In the genomic region with DNA sequence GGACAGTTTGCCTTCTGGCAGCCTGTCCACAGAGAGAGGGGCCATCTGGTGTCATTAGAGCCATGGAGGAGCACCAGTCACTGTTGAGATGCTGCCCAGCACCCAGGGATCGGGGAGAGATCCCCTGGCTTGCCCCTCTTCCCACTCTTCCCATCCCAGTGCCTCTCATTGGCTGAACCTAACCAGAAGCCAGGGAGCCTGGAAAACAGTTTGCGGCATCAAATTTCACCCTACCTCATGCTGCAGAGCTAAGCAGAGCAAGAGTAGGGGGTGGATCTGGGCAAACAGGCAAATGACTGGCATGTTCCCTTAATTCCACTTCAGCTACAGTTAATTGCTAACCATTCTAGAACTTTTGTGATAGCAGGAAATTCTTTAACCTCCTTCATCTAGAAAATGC, we compare ENCODE assay signal across 15 cellular contexts. TPM values are rescaled to one million over a fixed set of nuclear protein-coding genes. Genes with fewer than 3 reads are reported as not detected.
A peak's percentile ranks its signal among the peaks of the same experiment; 100 is the strongest.
DNase-seq lines count a peak whose midpoint lies in the region; ATAC-seq, FAIRE-seq and TF ChIP-seq lines count a peak whose summit lies in the region.
"Had no signal": no experiment of that assay in that cellular context is flagged by ENCODE, and none has a peak within 500 bp of the region (broad histone marks: within the 10 kb centered on the region; RNA-seq: fewer than 3 reads in every experiment).

No MANE protein-coding gene starts in this region.

- H3K27ac Mint-ChIP-seq in activated naive CD4-positive, alpha-beta T cell treated with anti-CD3 and anti-CD28 coated beads, Interleukin-2, amount 10 ng/mL, durations not matched to agents 7 days and 5 days, result peak overlapping the region; percentile 31
- no peak overlapping the region for H3K27ac Mint-ChIP-seq in activated naive CD4-positive, alpha-beta T cell treated with anti-CD3 and anti-CD28 coated beads for 36 hours
- peak overlapping the region; percentile 17 for H3K27ac Mint-ChIP-seq in stimulated activated naive B cell treated with anti-CD40 and anti-IgM and Interleukin-4, amounts not matched to agents 10 μg/mL and 1 μg/mL and 100 μg/mL, for 72 hours
- no peak overlapping the region for H3K27ac Mint-ChIP-seq in HFFc6
- H3K27ac Mint-ChIP-seq: activated T-cell treated with anti-CD3 and anti-CD28 coated beads, Interleukin-2, amount 50 U/mL, for 72 hours; progenitor cell of endocrine pancreas had no signal

- H2BK5ac ChIP-seq in H1 (ENCODE audit: low read depth, low read length), result no peak overlapping the region; the same call in 1 of the 2 replicates

- H3K23me2 ChIP-seq in H1 (ENCODE audit: low read depth, low read length), result no peaks in the 10 kb centered on the region

- no peak for DNase-seq in activated naive CD4-positive, alpha-beta T cell treated with anti-CD3 and anti-CD28 coated beads, Interleukin-2, amount 10 ng/mL, durations not matched to agents 7 days and 5 days
- DNase-seq in activated naive CD4-positive, alpha-beta T cell treated with anti-CD3 and anti-CD28 coated beads for 36 hours, result no peak
- DNase-seq in NCI-H446 treated with DMSO at 0.1 percent for 48 hours (lab: John Stamatoyannopoulos, UW) (peak; percentile 23), H1 (ENCODE audit: low read depth in 1 of 2, low spot score in 2 of 2) (no peak), HFFc6 (no peak)
- DNase-seq in stimulated activated naive B cell treated with anti-CD40 and anti-IgM and Interleukin-4, amounts not matched to agents 10 μg/mL and 1 μg/mL and 100 μg/mL, for 72 hours, result no peak
- no peak for DNase-seq in activated naive CD4-positive, alpha-beta T cell treated with Interleukin-2 at 50 U/mL for 16 hours
- DNase-seq: activated CD4-positive, CD25-positive, alpha-beta regulatory T cell treated with anti-CD3 and anti-CD28 coated beads, Interleukin-2, amount 50 U/mL, for 72 hours; activated T-cell treated with anti-CD3 and anti-CD28 coated beads, Interleukin-2, amount 50 U/mL, for 72 hours; heart left ventricle; Karpas-422; mammary epithelial cell had no signal

- H3K56ac ChIP-seq in H1 (replicated peaks; ENCODE audit: insufficient read length, low read depth, low read length), result no peak overlapping the region

- peaks cover 0 to 28% of the 10 kb centered on the region in 2 experiments; a peak in 2 of 4 replicates for H3K79me2 ChIP-seq in H1 (ENCODE audit: control insufficient read depth in 1 of 2, insufficient read depth in 2 of 2, low read length in 2 of 2)

- H3K14ac ChIP-seq in H1 (ENCODE audit: insufficient read length), result no peak overlapping the region

- no peak overlapping the region for H2BK15ac ChIP-seq in H1 (ENCODE audit: low read length)

- peak overlapping the region; percentile 45; the same call in 1 of the 2 replicates for H2BK12ac ChIP-seq in H1 (ENCODE audit: low read depth, low read length)

- peaks cover 53% of the 10 kb centered on the region for H3K4me1 Mint-ChIP-seq in activated naive CD4-positive, alpha-beta T cell treated with anti-CD3 and anti-CD28 coated beads, Interleukin-2, amount 10 ng/mL, durations not matched to agents 7 days and 5 days
- peaks cover 67% of the 10 kb centered on the region for H3K4me1 Mint-ChIP-seq in activated naive CD4-positive, alpha-beta T cell treated with anti-CD3 and anti-CD28 coated beads for 36 hours (ENCODE audit: low read depth)
- H3K4me1 Mint-ChIP-seq in stimulated activated naive B cell treated with anti-CD40 and anti-IgM and Interleukin-4, amounts not matched to agents 10 μg/mL and 1 μg/mL and 100 μg/mL, for 72 hours, result peaks cover 61 to 84% of the 10 kb centered on the region in 2 donors
- H3K4me1 Mint-ChIP-seq in HFFc6 (ENCODE audit: low read depth), result peaks cover 13% of the 10 kb centered on the region

- H3K36me3 Mint-ChIP-seq in activated naive CD4-positive, alpha-beta T cell treated with anti-CD3 and anti-CD28 coated beads, Interleukin-2, amount 10 ng/mL, durations not matched to agents 7 days and 5 days, result peaks cover 49% of the 10 kb centered on the region
- peaks cover 3% of the 10 kb centered on the region for H3K36me3 Mint-ChIP-seq in activated naive CD4-positive, alpha-beta T cell treated with anti-CD3 and anti-CD28 coated beads for 36 hours (ENCODE audit: low read depth)
- peaks cover 15 to 46% of the 10 kb centered on the region in 2 donors for H3K36me3 Mint-ChIP-seq in stimulated activated naive B cell treated with anti-CD40 and anti-IgM and Interleukin-4, amounts not matched to agents 10 μg/mL and 1 μg/mL and 100 μg/mL, for 72 hours
- H3K36me3 Mint-ChIP-seq in HFFc6 (ENCODE audit: low read depth), result no peaks in the 10 kb centered on the region

- no peak overlapping the region for H2AFZ ChIP-seq in H1 (ENCODE audit: low read length)

- TF ChIP-seq POLR2A in H1 (IDR thresholded peaks at IDR 0.05; ENCODE audit: control extremely low read depth in 1 of 2, low read depth in 2 of 2, low read length in 2 of 2), result no peak

- no peaks in the 10 kb centered on the region for H3K27me3 Mint-ChIP-seq in activated naive CD4-positive, alpha-beta T cell treated with anti-CD3 and anti-CD28 coated beads, Interleukin-2, amount 10 ng/mL, durations not matched to agents 7 days and 5 days
- H3K27me3 Mint-ChIP-seq in activated naive CD4-positive, alpha-beta T cell treated with anti-CD3 and anti-CD28 coated beads for 36 hours (ENCODE audit: low read depth), result no peaks in the 10 kb centered on the region
- H3K27me3 Mint-ChIP-seq in stimulated activated naive B cell treated with anti-CD40 and anti-IgM and Interleukin-4, amounts not matched to agents 10 μg/mL and 1 μg/mL and 100 μg/mL, for 72 hours, result no peaks in the 10 kb centered on the region
- no peaks in the 10 kb centered on the region for H3K27me3 Mint-ChIP-seq in HFFc6 (ENCODE audit: insufficient read depth)
- H3K27me3 Mint-ChIP-seq: progenitor cell of endocrine pancreas had no signal

- peaks cover 9% of the 10 kb centered on the region for H3K9me3 Mint-ChIP-seq in activated naive CD4-positive, alpha-beta T cell treated with anti-CD3 and anti-CD28 coated beads, Interleukin-2, amount 10 ng/mL, durations not matched to agents 7 days and 5 days
- H3K9me3 Mint-ChIP-seq in activated naive CD4-positive, alpha-beta T cell treated with anti-CD3 and anti-CD28 coated beads for 36 hours, result no peaks in the 10 kb centered on the region
- H3K9me3 Mint-ChIP-seq in stimulated activated naive B cell treated with anti-CD40 and anti-IgM and Interleukin-4, amounts not matched to agents 10 μg/mL and 1 μg/mL and 100 μg/mL, for 72 hours, result peaks cover 0 to 1% of the 10 kb centered on the region in 2 donors
- H3K9me3 Mint-ChIP-seq in HFFc6, result no peaks in the 10 kb centered on the region
- H3K9me3 Mint-ChIP-seq: activated T-cell treated with anti-CD3 and anti-CD28 coated beads, Interleukin-2, amount 50 U/mL, for 72 hours had no signal

- no peaks in the 10 kb centered on the region for H3K27me3 ChIP-seq in H1 (replicated peaks in 1 of 4; ENCODE audit: control insufficient read depth in 3 of 4, extremely low read depth in 1 of 4, insufficient read depth in 3 of 4, low read length in 3 of 4)
- H3K27me3 ChIP-seq: breast epithelium, heart left ventricle had no signal

- no peak overlapping the region for H3K9ac ChIP-seq in H1 (replicated peaks in 1 of 4; ENCODE audit: extremely low read depth in 1 of 4, low read depth in 3 of 4, low read length in 3 of 4)

- intact Hi-C loops in activated naive CD4-positive, alpha-beta T cell treated with anti-CD3 and anti-CD28 coated beads for 36 hours (cut with micrococcal nuclease), result no loop called here

- peaks cover 4 to 6% (median 5%) of the 10 kb centered on the region in 4 experiments; a peak in 6 of 7 replicates for H3K4me1 ChIP-seq in H1 (replicated peaks in 1 of 4; ENCODE audit: control insufficient read depth in 3 of 4, insufficient read depth in 4 of 4, low read length in 3 of 4)
- H3K4me1 ChIP-seq: breast epithelium had no signal

- peak; percentile 62 for FAIRE-seq in H1 (lab: Jason Lieb, UNC)

- no peak for TF ChIP-seq EP300 in H1 (IDR thresholded peaks at IDR 0.05; ENCODE audit: borderline replicate concordance in 1 of 2, low read depth in 2 of 2, low read length in 2 of 2)

- no peak for TF ChIP-seq RAD21 in H1 (IDR thresholded peaks at IDR 0.05 in 1 of 2, conservative IDR thresholded peaks at IDR 0.05 in 1 of 2; ENCODE audit: low read depth in 2 of 2, low read length in 2 of 2)

- peak overlapping the region; percentile 5 to 54; a peak in 1 of 4 replicates for H3K4me2 ChIP-seq in H1 (ENCODE audit: insufficient read depth in 1 of 2, low read depth in 2 of 2, low read length in 2 of 2)

- H4K5ac ChIP-seq in H1 (ENCODE audit: insufficient read length, low read depth, low read length), result peak overlapping the region; percentile 56

- H3K4ac ChIP-seq in H1 (replicated peaks; ENCODE audit: insufficient read length, low read depth, low read length), result no peak overlapping the region

- H3K18ac ChIP-seq in H1 (ENCODE audit: extremely low read depth, low read length), result no peak overlapping the region

- no peak overlapping the region for H2BK20ac ChIP-seq in H1 (ENCODE audit: low read length)

- POLR2A ChIA-PET in H1 (lab: Charles Lee; ENCODE audit: partially characterized antibody), result interaction anchor here (0.8 to 1.4 kb wide), 4 partner anchors 10 to 52 kb away, joined by 3 to 4 read pairs (median 3); no protein-coding TSS in a partner anchor

- CTCF ChIA-PET in activated naive CD4-positive, alpha-beta T cell treated with anti-CD3 and anti-CD28 coated beads, Interleukin-2, amount 10 ng/mL, durations not matched to agents 7 days and 5 days (lab: Charles Lee), result interaction anchor here (2.2 kb wide), 2 partner anchors 10 to 17 kb away, joined by 5 to 8 read pairs; no protein-coding TSS in a partner anchor
- CTCF ChIA-PET in activated naive CD4-positive, alpha-beta T cell treated with anti-CD3 and anti-CD28 coated beads for 36 hours (lab: Charles Lee), result no interaction called here
- CTCF ChIA-PET in H1 (lab: Charles Lee; ENCODE audit: partially characterized antibody), result interaction anchor here (0.8 to 3.7 kb wide), 8 partner anchors 9 to 125 kb away, joined by 3 to 15 read pairs (median 4); no protein-coding TSS in a partner anchor

- H3K23ac ChIP-seq in H1 (ENCODE audit: insufficient read length), result no peak overlapping the region

- no peak overlapping the region for H3K27ac ChIP-seq in H1 (ENCODE audit: low read depth, low read length)
- H3K27ac ChIP-seq: breast epithelium, heart left ventricle had no signal

- H4K8ac ChIP-seq in H1 (ENCODE audit: extremely low read depth, insufficient read depth, low read length), result no peak overlapping the region

- no peaks in the 10 kb centered on the region; a peak in 1 of 8 replicates for H3K36me3 ChIP-seq in H1 (ENCODE audit: control insufficient read depth in 2 of 4, insufficient read depth in 4 of 4, low read length in 3 of 4)
- H3K36me3 ChIP-seq: breast epithelium, heart left ventricle had no signal

- H3K79me1 ChIP-seq in H1 (ENCODE audit: low read depth, low read length), result peaks cover 4% of the 10 kb centered on the region

- H3K4me3 ChIP-seq in H1 (ENCODE audit: extremely low read depth in 1 of 4, insufficient read depth in 2 of 4, low read depth in 3 of 4, low read length in 4 of 4), result no peak overlapping the region
- H3K4me3 ChIP-seq: breast epithelium, heart left ventricle had no signal

- peak overlapping the region; percentile 5 for H4K91ac ChIP-seq in H1 (replicated peaks; ENCODE audit: insufficient read length, low read length)

- peak overlapping the region; percentile 26; the same call in 1 of the 2 replicates for H2AK5ac ChIP-seq in H1 (ENCODE audit: low read depth, low read length)

- WGBS in H1 (ENCODE audit: extremely low coverage in 1 of 2, insufficient coverage in 1 of 2, insufficient read length in 1 of 2, insufficient replicate concordance in 2 of 2, low coverage in 1 of 2, low lambda C conversion rate in 2 of 2, missing lambda C conversion rate in 1 of 2), 2 experiments, result 54% methylated on average over 2 of the region's 2 CpGs; no CpG with 5 or more reads in 1 of the 2 experiments

- no peak overlapping the region for H2BK120ac ChIP-seq in H1 (replicated peaks; ENCODE audit: low read depth, low read length)

- no peak for ATAC-seq in stimulated activated naive B cell treated with anti-CD40 and anti-IgM and Interleukin-4, amounts not matched to agents 10 μg/mL and 1 μg/mL and 100 μg/mL, for 72 hours (replicated peaks)
- no peak for ATAC-seq in HG03354 (IDR thresholded peaks at IDR 0.05; ENCODE audit: poor library complexity, severe bottlenecking, unreplicated experiment)
- ATAC-seq: activated T-cell treated with anti-CD3 and anti-CD28 coated beads, Interleukin-2, amount 50 U/mL, for 72 hours; heart left ventricle had no signal

- no peak overlapping the region for H3K4me3 Mint-ChIP-seq in activated naive CD4-positive, alpha-beta T cell treated with anti-CD3 and anti-CD28 coated beads, Interleukin-2, amount 10 ng/mL, durations not matched to agents 7 days and 5 days
- no peak overlapping the region for H3K4me3 Mint-ChIP-seq in activated naive CD4-positive, alpha-beta T cell treated with anti-CD3 and anti-CD28 coated beads for 36 hours
- H3K4me3 Mint-ChIP-seq in stimulated activated naive B cell treated with anti-CD40 and anti-IgM and Interleukin-4, amounts not matched to agents 10 μg/mL and 1 μg/mL and 100 μg/mL, for 72 hours, result no peak overlapping the region
- H3K4me3 Mint-ChIP-seq in HFFc6, result no peak overlapping the region
- H3K4me3 Mint-ChIP-seq: activated T-cell treated with anti-CD3 and anti-CD28 coated beads, Interleukin-2, amount 50 U/mL, for 72 hours had no signal

- no peaks in the 10 kb centered on the region for H3K9me3 ChIP-seq in H1 (ENCODE audit: insufficient read depth in 2 of 2, low read depth in 1 of 2, low read length in 1 of 2)
- H3K9me3 ChIP-seq: breast epithelium, heart left ventricle had no signal

- TF ChIP-seq CTCF in H1 (IDR thresholded peaks at IDR 0.05; ENCODE audit: control extremely low read depth in 1 of 3, insufficient read depth in 1 of 3, low read depth in 1 of 3, low read length in 3 of 3) (no peak), HFFc6 (IDR thresholded peaks at IDR 0.05) (no peak)

- peaks cover 0 to 2% of the 10 kb centered on the region in 2 experiments for H4K20me1 ChIP-seq in H1 (replicated peaks in 1 of 2; ENCODE audit: control insufficient read depth in 1 of 2, insufficient read depth in 2 of 2, low read length in 2 of 2)

RNA-seq across cellular contexts. Expression of a gene that starts 19.1 kb away (rescaled TPM):
- total RNA-seq in activated naive CD4-positive, alpha-beta T cell treated with anti-CD3 and anti-CD28 coated beads for 36 hours, result 10 to 100 TPM; 16.1 to 18.8 TPM
- total RNA-seq in H1 (2021; fragmentation: NEBNext Ultra II Directional; extraction: Animal tissue kit (Norgen Biotek cat#: 25700)), result 17.1 and 17.9 TPM in 2 replicates
- 11.7 and 13.0 TPM in 2 replicates for polyA plus RNA-seq in H1 (2011; rRNA removed)
- polyA plus RNA-seq in H1 (2011; cell fraction: cytosol; rRNA removed), result 19.8 TPM
- polyA plus RNA-seq in H1 (2011; cell fraction: nucleus; rRNA removed), result 32.7 TPM
- polyA plus RNA-seq in H1 (2012, experiment 1 of 2), result 12.9 to 18.7 TPM (median 16.8 TPM) in 4 replicates
- polyA plus RNA-seq in H1 (2012, experiment 2 of 2), result 0.73 TPM
- 8.2 TPM for polyA plus RNA-seq in H1 (2013, experiment 1 of 2)
- polyA plus RNA-seq in H1 (2013, experiment 2 of 2), result 8.3 TPM
- 17.2 and 19.7 TPM in 2 replicates for polyA minus RNA-seq in H1 (2011; rRNA and poly(A)+ RNA removed)
- polyA minus RNA-seq in H1 (2011; cell fraction: cytosol; rRNA and poly(A)+ RNA removed), result 9.0 TPM
- polyA minus RNA-seq in H1 (2011; cell fraction: nucleus; rRNA and poly(A)+ RNA removed), result 26.8 TPM
- total RNA-seq in HFFc6 (2021; fragmentation: NEBNext Ultra II Directional; extraction: Animal tissue kit (Norgen Biotek cat#: 25700)), result 10 to 100 TPM in 1 of 6 experiments, 1 to 10 TPM in 5; 7.7 to 12.3 (median 8.7) TPM

Comparison
In these comparisons a context has a peak if more than half of its experiments do, and no peak if none do; other contexts are left out.
1. H3K27ac Mint-ChIP-seq: peak in activated naive CD4-positive, alpha-beta T cell treated with anti-CD3 and anti-CD28 coated beads, Interleukin-2, amount 10 ng/mL, durations not matched to agents 7 days and 5 days (single experiment) and stimulated activated naive B cell treated with anti-CD40 and anti-IgM and Interleukin-4, amounts not matched to agents 10 μg/mL and 1 μg/mL and 100 μg/mL, for 72 hours (single experiment); none in activated naive CD4-positive, alpha-beta T cell treated with anti-CD3 and anti-CD28 coated beads for 36 hours (single experiment) and HFFc6 (single experiment).